ENCODE assay signal across 11 cellular contexts in the genomic region with DNA sequence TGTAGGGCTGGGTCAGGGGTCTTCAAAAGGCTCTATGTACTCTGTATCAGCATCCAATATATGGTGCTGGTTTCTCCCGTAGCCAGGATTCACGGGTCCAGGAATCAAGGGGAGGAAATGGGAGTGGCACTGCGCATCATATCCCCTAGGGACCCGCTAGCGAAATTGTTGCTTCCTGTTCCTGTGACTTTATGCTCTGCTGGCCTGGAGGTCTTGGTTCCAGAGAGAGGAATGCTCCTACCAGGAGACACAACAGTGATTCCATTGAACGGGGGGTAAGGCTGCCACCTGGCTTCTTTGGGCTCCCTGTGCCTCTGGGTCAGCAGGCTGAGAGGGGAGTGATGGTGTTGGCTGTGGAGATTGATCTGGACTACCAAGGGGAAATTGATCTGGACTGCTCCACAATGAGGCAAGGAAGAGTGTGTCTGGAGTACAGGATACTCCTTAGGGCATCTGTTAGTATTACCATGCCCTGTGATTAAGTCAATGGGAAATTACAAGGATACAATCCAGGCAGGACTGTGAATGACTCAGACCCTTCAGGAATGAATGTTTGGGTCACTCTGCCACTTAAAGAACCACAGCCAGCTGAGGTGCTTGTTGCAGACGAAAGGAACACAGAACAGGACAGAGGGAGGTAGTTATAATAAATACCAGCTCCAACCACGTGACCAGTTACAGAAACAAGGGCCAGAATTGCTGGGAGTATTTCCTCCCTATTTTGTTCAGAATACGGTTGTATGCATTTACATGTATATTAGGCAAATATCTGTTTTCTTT. TPM values are rescaled to one million over a fixed set of nuclear protein-coding genes. Genes with fewer than 3 reads are reported as not detected.
DNase-seq lines count a peak whose midpoint lies in the region; ATAC-seq, FAIRE-seq and TF ChIP-seq lines count a peak whose summit lies in the region.
"Had no signal": no experiment of that assay in that cellular context is flagged by ENCODE, and none has a peak within 500 bp of the region (broad histone marks: within the 10 kb centered on the region; RNA-seq: fewer than 3 reads in every experiment).

No MANE protein-coding gene starts in this region.

- CTCF ChIA-PET in K562 (lab: Yijun Ruan, JAX; ENCODE audit: low intra/inter-chr PET ratio): no interaction called here

- H3K9ac ChIP-seq in K562 (ENCODE audit: insufficient read depth in 1 of 2, low read depth in 2 of 2, low read length in 2 of 2) (no peak overlapping the region), endodermal cell (ENCODE audit: extremely low read depth, low read length, poor library complexity, severe bottlenecking) (no peak overlapping the region)

- H3K36me3 Mint-ChIP-seq in activated T-cell treated with anti-CD3 and anti-CD28 coated beads, Interleukin-2, amount 50 U/mL, for 24 hours (ENCODE audit: low read depth): no peaks in the 10 kb centered on the region
- H3K36me3 Mint-ChIP-seq in endodermal cell (ENCODE audit: low read depth): peaks cover 6% of the 10 kb centered on the region

- H3K4me1 Mint-ChIP-seq in activated T-cell treated with anti-CD3 and anti-CD28 coated beads, Interleukin-2, amount 50 U/mL, for 24 hours (ENCODE audit: low read depth): peaks cover 20% of the 10 kb centered on the region
- H3K4me1 Mint-ChIP-seq in endodermal cell: no peaks in the 10 kb centered on the region

- no peak overlapping the region for H3K27ac ChIP-seq in K562 (ENCODE audit: extremely low read depth, low read depth, low read length)
- H3K27ac ChIP-seq in uterus: peak overlapping the region; percentile 61 to 85
- no peak overlapping the region for H3K27ac ChIP-seq in endodermal cell (ENCODE audit: low read depth, low read length)

- WGBS in K562 (ENCODE audit: insufficient coverage, low coverage, missing lambda C conversion rate): 20% methylated on average over 9 of the region's 9 CpGs
- 81 to 82% methylated on average over 7 to 9 of the region's 9 CpGs for WGBS in endodermal cell (ENCODE audit: insufficient coverage in 1 of 2, insufficient read length in 1 of 2), 2 experiments

- no peak overlapping the region for H2AFZ ChIP-seq in K562 (ENCODE audit: low read depth, low read length)

- no peak for TF ChIP-seq POLR2A in K562 (conservative IDR thresholded peaks at IDR 0.05)
- TF ChIP-seq POLR2A in uterus (IDR thresholded peaks at IDR 0.05): no peak

- peaks cover 14% of the 10 kb centered on the region; the same call in 1 of the 2 replicates for H4K20me1 ChIP-seq in K562 (replicated peaks; ENCODE audit: control insufficient read depth, insufficient read depth, low read length)

- TF ChIP-seq RAD21 in K562 (CRISPR knock-in tag; conservative IDR thresholded peaks at IDR 0.05 in 1 of 2, IDR thresholded peaks at IDR 0.05 in 1 of 2): no peak

- no peak overlapping the region for H3K4me3 Mint-ChIP-seq in activated T-cell treated with anti-CD3 and anti-CD28 coated beads, Interleukin-2, amount 50 U/mL, for 24 hours
- H3K4me3 Mint-ChIP-seq in endodermal cell: no peak overlapping the region
- H3K4me3 Mint-ChIP-seq: T-helper 17 cell had no signal

- H3K9me3 ChIP-seq in K562 (replicated peaks; ENCODE audit: control insufficient read depth, insufficient read depth, low read depth, low read length): no peaks in the 10 kb centered on the region
- H3K9me3 ChIP-seq in uterus: no peaks in the 10 kb centered on the region
- H3K9me3 ChIP-seq in endodermal cell (ENCODE audit: control insufficient read depth, low read length): no peaks in the 10 kb centered on the region

- no peak overlapping the region for H3K4me2 ChIP-seq in K562 (ENCODE audit: insufficient read depth, low read length)

- H3K36me3 ChIP-seq in K562 (ENCODE audit: control insufficient read depth, insufficient read depth, low read length) (no peaks in the 10 kb centered on the region), uterus (no peaks in the 10 kb centered on the region), endodermal cell (ENCODE audit: control insufficient read depth, insufficient read depth, low read length) (peaks cover 6% of the 10 kb centered on the region)

- H3K27ac Mint-ChIP-seq in activated T-cell treated with anti-CD3 and anti-CD28 coated beads, Interleukin-2, amount 50 U/mL, for 24 hours: no peak overlapping the region
- no peak overlapping the region for H3K27ac Mint-ChIP-seq in endodermal cell
- H3K27ac Mint-ChIP-seq: T-helper 17 cell had no signal

- FAIRE-seq in K562 (lab: Jason Lieb, UNC): no peak

- H3K27me3 Mint-ChIP-seq in activated T-cell treated with anti-CD3 and anti-CD28 coated beads, Interleukin-2, amount 50 U/mL, for 24 hours: no peaks in the 10 kb centered on the region
- no peaks in the 10 kb centered on the region for H3K27me3 Mint-ChIP-seq in endodermal cell (ENCODE audit: insufficient read depth)
- H3K27me3 Mint-ChIP-seq: T-helper 17 cell had no signal

- H3K4me1 ChIP-seq in K562 (replicated peaks in 1 of 2; ENCODE audit: control insufficient read depth in 2 of 2, insufficient read depth in 2 of 2, low read length in 2 of 2) (peaks cover 3 to 11% of the 10 kb centered on the region in 2 experiments; a peak in 4 of 5 replicates), uterus (peaks cover 9 to 23% of the 10 kb centered on the region in 2 donors), endodermal cell (ENCODE audit: control insufficient read depth, insufficient read depth, low read length) (no peaks in the 10 kb centered on the region)

- in situ Hi-C loops in K562 (cut with MboI): no loop called here

- no peaks in the 10 kb centered on the region for H3K79me2 ChIP-seq in K562 (ENCODE audit: control insufficient read depth, insufficient read depth, low read length)

- ATAC-seq in K562: no peak
- ATAC-seq: T-helper 17 cell had no signal

- no TSS peak for BruUV-seq in K562 (replicated peaks; lab: Mats Ljungman, UMichigan)

- H3K27me3 ChIP-seq in K562 (ENCODE audit: control insufficient read depth in 2 of 2, insufficient read depth in 2 of 2, low read length in 2 of 2) (peaks cover 31 to 45% of the 10 kb centered on the region in 2 experiments), uterus (no peaks in the 10 kb centered on the region), endodermal cell (ENCODE audit: control insufficient read depth, insufficient read depth, low read length, poor library complexity, severe bottlenecking) (no peaks in the 10 kb centered on the region)

- no peak for TF ChIP-seq CTCF in K562 (IDR thresholded peaks at IDR 0.05 in 2 of 3, conservative IDR thresholded peaks at IDR 0.05 in 1 of 3; ENCODE audit: insufficient read depth in 2 of 3, low read depth in 1 of 3, low read length in 3 of 3)
- TF ChIP-seq CTCF in uterus (IDR thresholded peaks at IDR 0.05): no peak
- no peak for TF ChIP-seq CTCF in endodermal cell (conservative IDR thresholded peaks at IDR 0.05)

- H3K4me3 ChIP-seq in K562 (no peak overlapping the region), uterus (no peak overlapping the region), endodermal cell (ENCODE audit: low read length) (no peak overlapping the region)

- intact Hi-C loops in K562 (cut with micrococcal nuclease) (no loop called here), uterus (cut with DNase I; ENCODE audit: low total_unique reads) (no loop called here)

- H3K9me3 Mint-ChIP-seq in activated T-cell treated with anti-CD3 and anti-CD28 coated beads, Interleukin-2, amount 50 U/mL, for 24 hours: no peaks in the 10 kb centered on the region
- no peaks in the 10 kb centered on the region for H3K9me3 Mint-ChIP-seq in endodermal cell

- peak; percentile 7 for DNase-seq in NCI-H748 (lab: John Stamatoyannopoulos, UW; ENCODE audit: unreplicated experiment)
- DNase-seq in NCI-H748 treated with DMSO at 0.1 percent for 48 hours (lab: John Stamatoyannopoulos, UW): no peak
- no peak for DNase-seq in K562 (ENCODE audit: extremely low read depth in 1 of 4, low spot score in 3 of 4)
- DNase-seq in kidney glomerular epithelial cell (lab: John Stamatoyannopoulos, UW): peak; percentile 82
- DNase-seq in uterus: peak in 1 of 2 donors; percentile 59
- no peak for DNase-seq in activated T-cell treated with anti-CD3 and anti-CD28 coated beads, Interleukin-2, amount 50 U/mL, for 24 hours
- DNase-seq in NCI-H774 (lab: John Stamatoyannopoulos, UW): no peak
- DNase-seq in endodermal cell: no peak
- DNase-seq: C1 segment of cervical spinal cord; stimulated activated naive CD4-positive, alpha-beta T cell; T-helper 17 cell had no signal

- POLR2A ChIA-PET in K562 (lab: Yijun Ruan, JAX): no interaction called here

- TF ChIP-seq EP300 in K562 (IDR thresholded peaks at IDR 0.05; ENCODE audit: low read length): no peak

- H3K9me1 ChIP-seq in K562 (ENCODE audit: control insufficient read depth, insufficient read depth, low read length): no peaks in the 10 kb centered on the region

RNA-seq across cellular contexts. Expression of a gene that starts 10.2 kb away (rescaled TPM):
- total RNA-seq in K562 (2011; cell fraction: chromatin; rRNA removed; ENCODE audit: low replicate concordance): not detected in 2 replicates
- 0.33 TPM in 1 of 2 replicates, not detected in the other for total RNA-seq in K562 (2011; cell fraction: nucleolus; rRNA removed)
- total RNA-seq in K562 (2011; cell fraction: nucleoplasm; rRNA removed): not detected in 2 replicates
- 0.08 TPM in 1 of 2 replicates, not detected in the other for total RNA-seq in K562 (2014; rRNA removed)
- not detected in 2 replicates for total RNA-seq in K562 (2014; rRNA removed; fragmentation: Illumina TruSeq; extraction: Trizol)
- 0.08 TPM in 1 of 2 replicates, not detected in the other for total RNA-seq in K562 (2015; rRNA removed; fragmentation: Illumina TruSeq; extraction: Trizol)
- total RNA-seq in K562 (2021): 0.22 and 0.35 TPM in 2 replicates
- 0.09 and 0.14 TPM in 2 replicates for polyA plus RNA-seq in K562 (2011; rRNA removed)
- 0.04 and 0.15 TPM in 2 replicates for polyA plus RNA-seq in K562 (2011; cell fraction: cytosol; rRNA removed)
- polyA plus RNA-seq in K562 (2011; cell fraction: nucleus; rRNA removed): 0.17 TPM in 1 of 2 replicates, not detected in the other
- polyA plus RNA-seq in K562 (2012): 0.09 and 0.10 TPM in 2 replicates
- 0.22 TPM in 1 of 2 replicates, not detected in the other for polyA plus RNA-seq in K562 (2014; fragmentation: Illumina TruSeq; extraction: Trizol)
- polyA plus RNA-seq in K562 (2014; fragmentation: Nextera tagmentation; extraction: Ambion mirVana): under 1 TPM in 1 of 2 experiments, not detected in 1; 0.06 TPM
- 0.65 TPM in 1 of 2 replicates, not detected in the other for polyA plus RNA-seq in K562 (2014; rRNA removed)
- 0.12 TPM in 1 of 2 replicates, not detected in the other for polyA minus RNA-seq in K562 (2011; rRNA and poly(A)+ RNA removed)
- 0.55 TPM in 1 of 2 replicates, not detected in the other for polyA minus RNA-seq in K562 (2011; cell fraction: cytosol; rRNA and poly(A)+ RNA removed)
- polyA minus RNA-seq in K562 (2011; cell fraction: nucleus; rRNA and poly(A)+ RNA removed): 0.11 TPM in 1 of 2 replicates, not detected in the other
- 10 to 100 TPM; 12.3 to 29.6 (median 20.7) TPM for total RNA-seq in uterus
- 10 to 100 TPM; 20.4 to 26.9 TPM for total RNA-seq in endodermal cell
- polyA plus RNA-seq in endodermal cell (2013, experiment 1 of 2): 10.5 TPM
- polyA plus RNA-seq in endodermal cell (2013, experiment 2 of 2): 10.7 TPM

Comparison
In these comparisons a context has a peak if more than half of its experiments do, and no peak if none do; other contexts are left out.
1. DNase-seq: peak in NCI-H748 (single experiment) and kidney glomerular epithelial cell (single experiment); none in NCI-H748 treated with DMSO at 0.1 percent for 48 hours (single experiment), K562 (0 of 4), activated T-cell treated with anti-CD3 and anti-CD28 coated beads, Interleukin-2, amount 50 U/mL, for 24 hours (single experiment), NCI-H774 (single experiment) and endodermal cell (single experiment).
2. H3K27ac ChIP-seq: peak in uterus (2 of 2); none in K562 (single experiment) and endodermal cell (single experiment).
3. RNA of a gene that starts 10.2 kb away (total RNA-seq): 20.4 to 26.9 TPM in endodermal cell and 12.3 to 29.6 TPM in uterus; 0.08 to 0.35 TPM in K562; every median in the first group is over 4 times any median in the second.